In the genomic region with DNA sequence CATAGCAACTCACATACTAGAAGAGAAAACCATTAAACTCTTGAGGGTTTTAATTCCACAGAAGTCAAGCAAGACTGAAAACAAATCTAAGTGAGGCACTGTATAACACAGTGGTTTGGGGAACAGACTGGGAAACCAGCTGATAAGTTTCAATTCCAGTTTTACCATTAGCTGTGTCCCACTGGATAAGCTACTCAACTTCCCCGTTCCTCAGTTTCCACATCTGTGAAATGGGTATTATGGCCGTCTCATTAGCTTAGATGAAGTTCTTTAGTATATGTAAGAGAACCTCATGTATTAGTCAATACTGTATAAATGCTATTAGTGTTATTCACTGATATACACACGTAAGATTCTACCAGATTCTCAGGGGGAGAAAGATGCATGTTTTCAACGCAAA, we compare ENCODE assay signal across 27 cellular contexts.
DNase-seq lines count a peak whose midpoint lies in the region; FAIRE-seq and TF ChIP-seq lines count a peak whose summit lies in the region.
"Had no signal": no experiment of that assay in that cellular context is flagged by ENCODE, and none has a peak within 500 bp of the region (broad histone marks: within the 10 kb centered on the region; RNA-seq: fewer than 3 reads in every experiment).

No MANE protein-coding gene starts in this region.

- intact Hi-C loops in PC-9 (cut with micrococcal nuclease; ENCODE audit: unreplicated experiment) = no loop called here
- intact Hi-C loops in kidney (cut with DNase I) = no loop called here

- H2AFZ ChIP-seq in PC-9 = no peak overlapping the region

- H3K4me2 ChIP-seq in PC-9 = peak overlapping the region; percentile 92
- H3K4me2 ChIP-seq: KMS-11 had no signal

- H3K4me1 Mint-ChIP-seq in CD8-positive, alpha-beta memory T cell = peaks cover 19 to 34% (median 22%) of the 10 kb centered on the region in 3 donors
- H3K4me1 Mint-ChIP-seq in osteocyte (ENCODE audit: unreplicated experiment) = peaks cover 23% of the 10 kb centered on the region

- H3K36me3 Mint-ChIP-seq in CD8-positive, alpha-beta memory T cell = peaks cover 0 to 3% (median 2%) of the 10 kb centered on the region in 3 donors
- H3K36me3 Mint-ChIP-seq in osteocyte (ENCODE audit: unreplicated experiment) = no peaks in the 10 kb centered on the region

- no peak for TF ChIP-seq CTCF in PC-9 (conservative IDR thresholded peaks at IDR 0.05)
- TF ChIP-seq CTCF in osteocyte (IDR thresholded peaks at IDR 0.05) = no peak
- TF ChIP-seq CTCF in kidney (IDR thresholded peaks at IDR 0.05; ENCODE audit: borderline replicate concordance, extremely low read depth, insufficient read depth) = no peak

- no TSS peak for BruUV-seq in PC-9 (replicated peaks; lab: Mats Ljungman, UMichigan)

- FAIRE-seq in frontal cortex (lab: Jason Lieb, UNC) (no peak), kidney (lab: Jason Lieb, UNC) (no peak)

- no peak overlapping the region for H3K27ac ChIP-seq in CD8-positive, alpha-beta memory T cell (ENCODE audit: low read depth, low read length)
- H3K27ac ChIP-seq in PC-9 = peak overlapping the region; percentile 71
- no peak overlapping the region for H3K27ac ChIP-seq in iPS-18a (ENCODE audit: low read length)
- H3K27ac ChIP-seq in kidney (ENCODE audit: low read depth in 2 of 2, low read length in 2 of 2) = no peak overlapping the region
- H3K27ac ChIP-seq: gastrocnemius medialis, GM23248, KMS-11, left lung, Peyer's patch, stomach, uterus had no signal

- no peaks in the 10 kb centered on the region for H3K9me3 ChIP-seq in CD8-positive, alpha-beta memory T cell (ENCODE audit: low read length)
- H3K9me3 ChIP-seq in PC-9 (ENCODE audit: insufficient read depth, low read depth) (no peaks in the 10 kb centered on the region), iPS-18a (ENCODE audit: control insufficient read depth, low read depth, low read length) (no peaks in the 10 kb centered on the region), kidney (ENCODE audit: control insufficient read depth in 1 of 2, low read length in 2 of 2) (no peaks in the 10 kb centered on the region)
- H3K9me3 ChIP-seq: gastrocnemius medialis, left lung, Peyer's patch, stomach, uterus had no signal

- H3K9ac ChIP-seq in iPS-18a (ENCODE audit: low read length) = no peak overlapping the region
- H3K9ac ChIP-seq in kidney (ENCODE audit: low read length in 2 of 2) = no peak overlapping the region
- H3K9ac ChIP-seq: KMS-11 had no signal

- peaks cover 30 to 41% of the 10 kb centered on the region in 2 donors for H3K27me3 Mint-ChIP-seq in CD8-positive, alpha-beta memory T cell
- H3K27me3 Mint-ChIP-seq in osteocyte (ENCODE audit: unreplicated experiment) = peaks cover 4% of the 10 kb centered on the region

- no peak overlapping the region for H3K4me3 ChIP-seq in CD8-positive, alpha-beta memory T cell (ENCODE audit: low read length)
- peak overlapping the region; percentile 81 for H3K4me3 ChIP-seq in PC-9
- peak overlapping the region; percentile 84 for H3K4me3 ChIP-seq in iPS-18a (ENCODE audit: low read length)
- no peak overlapping the region for H3K4me3 ChIP-seq in kidney (ENCODE audit: low read length in 2 of 2)
- H3K4me3 ChIP-seq: gastrocnemius medialis, left lung, Peyer's patch, stomach, uterus had no signal

- no peak for DNase-seq in CD8-positive, alpha-beta memory T cell
- no peak for DNase-seq in PC-9
- no peak for DNase-seq in osteocyte (ENCODE audit: extremely low spot score, unreplicated experiment)
- DNase-seq in HPDE6-E6E7 (ENCODE audit: extremely low spot score) = no peak
- DNase-seq in frontal cortex (ENCODE audit: low spot score in 2 of 2) = no peak
- DNase-seq in kidney = no peak
- DNase-seq: activated CD4-positive, alpha-beta T cell treated with anti-CD3 and anti-CD28 coated beads, Interleukin-2, amount 50 U/mL, for 4 hours; activated T-cell treated with anti-CD3 and anti-CD28 coated beads, Interleukin-2, amount 50 U/mL, for 72 hours; C1 segment of cervical spinal cord; Calu3; dermis blood vessel endothelial cell; gastrocnemius medialis; GM23248; left lung; MM.1S; NCI-H1417 treated with DMSO at 0.1 percent for 48 hours; NCI-H2081; NCI-H526 treated with DMSO at 0.1 percent for 48 hours; Peyer's patch; SHP77; stimulated activated CD4-positive, alpha-beta T cell treated with anti-CD3 and anti-CD28 coated beads, Interleukin-4, amount 100 ng/mL, for 1 hour; stomach; T-helper 2 cell; uterus had no signal

- H3K27me3 ChIP-seq in CD8-positive, alpha-beta memory T cell (ENCODE audit: insufficient read depth, low read length, poor library complexity, severe bottlenecking) = peaks cover 14% of the 10 kb centered on the region
- H3K27me3 ChIP-seq in PC-9 (ENCODE audit: insufficient read depth, low read depth) = no peaks in the 10 kb centered on the region
- H3K27me3 ChIP-seq in iPS-18a (ENCODE audit: control insufficient read depth, insufficient read depth, low read length) = peaks cover 54% of the 10 kb centered on the region

- H3K36me3 ChIP-seq in CD8-positive, alpha-beta memory T cell (ENCODE audit: insufficient read depth, low read length) = no peaks in the 10 kb centered on the region
- H3K36me3 ChIP-seq in PC-9 (ENCODE audit: low read depth) = no peaks in the 10 kb centered on the region
- H3K36me3 ChIP-seq in iPS-18a (ENCODE audit: control insufficient read depth, low read depth, low read length) = peaks cover 4% of the 10 kb centered on the region
- H3K36me3 ChIP-seq in kidney (ENCODE audit: control insufficient read depth in 1 of 2, insufficient read depth in 2 of 2, low read length in 2 of 2) = no peaks in the 10 kb centered on the region
- H3K36me3 ChIP-seq: gastrocnemius medialis, left lung, Peyer's patch, uterus had no signal

- peak overlapping the region in 4 of 7 donors; percentile 11 to 90 (median 36) for H3K4me3 Mint-ChIP-seq in CD8-positive, alpha-beta memory T cell
- peak overlapping the region; percentile 17 for H3K4me3 Mint-ChIP-seq in osteocyte (ENCODE audit: unreplicated experiment)
- H3K4me3 Mint-ChIP-seq: memory B cell had no signal

- H3K79me2 ChIP-seq in PC-9 (ENCODE audit: low read depth) = peaks cover 53% of the 10 kb centered on the region

- peaks cover 6% of the 10 kb centered on the region; the same call in 1 of the 2 replicates for H4K20me1 ChIP-seq in PC-9 (ENCODE audit: insufficient read depth)

- CTCF ChIA-PET in CD8-positive, alpha-beta memory T cell (lab: Charles Lee) = no interaction called here
- CTCF ChIA-PET in PC-9 (lab: Charles Lee) = interaction anchor here (0.5 kb wide), 1 partner anchor 511 kb away, joined by 7 read pairs; no protein-coding TSS in a partner anchor

- H3K4me1 ChIP-seq in CD8-positive, alpha-beta memory T cell (ENCODE audit: insufficient read depth, low read length) = peaks cover 30% of the 10 kb centered on the region
- peaks cover 14% of the 10 kb centered on the region for H3K4me1 ChIP-seq in PC-9 (replicated peaks; ENCODE audit: insufficient read depth)
- H3K4me1 ChIP-seq in iPS-18a (ENCODE audit: control insufficient read depth, low read depth, low read length) = peaks cover 15% of the 10 kb centered on the region
- H3K4me1 ChIP-seq in kidney (ENCODE audit: control insufficient read depth in 1 of 2, insufficient read depth in 1 of 2, low read depth in 1 of 2, low read length in 2 of 2) = peaks cover 0 to 5% of the 10 kb centered on the region in 2 donors

- H3F3A ChIP-seq in PC-9 (ENCODE audit: insufficient read depth, low read depth) = peaks cover 22% of the 10 kb centered on the region; the same call in 1 of the 2 replicates

- POLR2A ChIA-PET in CD8-positive, alpha-beta memory T cell (lab: Charles Lee) = no interaction called here
- POLR2A ChIA-PET in PC-9 (lab: Charles Lee; ENCODE audit: unreplicated experiment) = no interaction called here

- no peaks in the 10 kb centered on the region for H3K9me2 ChIP-seq in PC-9 (ENCODE audit: insufficient read depth)

- peaks cover 0 to 3% (median 0%) of the 10 kb centered on the region in 5 donors for H3K9me3 Mint-ChIP-seq in CD8-positive, alpha-beta memory T cell
- H3K9me3 Mint-ChIP-seq in osteocyte (ENCODE audit: unreplicated experiment) = no peaks in the 10 kb centered on the region
- H3K9me3 Mint-ChIP-seq: activated T-cell treated with anti-CD3 and anti-CD28 coated beads, Interleukin-2, amount 50 U/mL, for 72 hours; memory B cell had no signal

- H3K27ac Mint-ChIP-seq in CD8-positive, alpha-beta memory T cell = no peak overlapping the region
- H3K27ac Mint-ChIP-seq in osteocyte (ENCODE audit: unreplicated experiment) = no peak overlapping the region
- H3K27ac Mint-ChIP-seq: activated T-cell treated with anti-CD3 and anti-CD28 coated beads, Interleukin-2, amount 50 U/mL, for 72 hours; memory B cell had no signal

Comparison
In these comparisons a context has a peak if more than half of its experiments do, and no peak if none do; other contexts are left out.
1. H3K4me3 ChIP-seq: peak in PC-9 (single experiment) and iPS-18a (single experiment); none in CD8-positive, alpha-beta memory T cell (single experiment) and kidney (0 of 2).